1 cellular context compared by ENCODE assay signal in genomic region chr20:33992923-33993799, GRCh38.
TF ChIP-seq lines count a peak whose summit lies in the region.

No MANE protein-coding gene starts in this region.

TF ChIP-seq in HCT116, 20 proteins besides CTCF, POLR2A, EP300 and RAD21 (continued from another document):
- TF ChIP-seq ZBTB33 (IDR thresholded peaks at IDR 0.05; ENCODE audit: extremely low read depth, insufficient replicate concordance, low read length) (no peak), YY1 (IDR thresholded peaks at IDR 0.05; ENCODE audit: extremely low read depth, insufficient replicate concordance, low read depth, low read length) (peak; percentile 53)
TF ChIP-seq in HCT116: peak in this region for 8.
